Comparison of ENCODE assay signal across 12 cellular contexts in genomic region chrX:153925387-153925738, GRCh38. TPM values are rescaled to one million over a fixed set of nuclear protein-coding genes. Genes with fewer than 3 reads are reported as not detected.
A peak's percentile ranks its signal among the peaks of the same experiment; 100 is the strongest.
DNase-seq lines count a peak whose midpoint lies in the region; ATAC-seq, FAIRE-seq and TF ChIP-seq lines count a peak whose summit lies in the region.
"Had no signal": no experiment of that assay in that cellular context is flagged by ENCODE, and none has a peak within 500 bp of the region (broad histone marks: within the 10 kb centered on the region; RNA-seq: fewer than 3 reads in every experiment).

No MANE protein-coding gene starts in this region.

- H3K4me3 ChIP-seq in liver (ENCODE audit: low read depth in 1 of 3, low read length in 3 of 3) (peak overlapping the region in 1 of 3 donors; percentile 25), HepG2 (replicated peaks in 1 of 3; ENCODE audit: insufficient read depth in 1 of 3, low read depth in 2 of 3, low read length in 3 of 3) (no peak overlapping the region), lower lobe of right lung (peak overlapping the region; percentile 64)
- H3K4me3 ChIP-seq: cardiac muscle cell had no signal

- H3K4me3 Mint-ChIP-seq in activated CD4-positive, alpha-beta memory T cell treated with anti-CD3 and anti-CD28 coated beads for 36 hours: peak overlapping the region; percentile 94

- no peak overlapping the region for H2AFZ ChIP-seq in HepG2 (ENCODE audit: low read length)

- H3K9ac ChIP-seq in liver (ENCODE audit: low read depth in 1 of 2, low read length in 2 of 2) (no peak overlapping the region), HepG2 (ENCODE audit: insufficient read depth, low read depth, low read length) (no peak overlapping the region)

- H3K9me3 ChIP-seq in liver (ENCODE audit: control insufficient read depth in 4 of 4, low read length in 3 of 4) (no peaks in the 10 kb centered on the region), HepG2 (ENCODE audit: low read length) (no peaks in the 10 kb centered on the region), lower lobe of right lung (no peaks in the 10 kb centered on the region)

- peaks cover 30% of the 10 kb centered on the region for H3K4me1 Mint-ChIP-seq in activated CD4-positive, alpha-beta memory T cell treated with anti-CD3 and anti-CD28 coated beads for 36 hours (ENCODE audit: low read depth)

- no peaks in the 10 kb centered on the region for H4K20me1 ChIP-seq in HepG2 (ENCODE audit: insufficient read depth, low read length)

- no TSS peak for BruUV-seq in HepG2 (replicated peaks; lab: Mats Ljungman, UMichigan)

- CTCF ChIA-PET in HepG2 (lab: Yijun Ruan, JAX; ENCODE audit: low intra/inter-chr PET ratio, low total read pairs): interaction anchor here (4.4 kb wide), 1 partner anchor 22 kb away, joined by 29 read pairs; no protein-coding TSS in a partner anchor
- CTCF ChIA-PET in activated CD4-positive, alpha-beta memory T cell treated with anti-CD3 and anti-CD28 coated beads for 36 hours (lab: Charles Lee): interaction anchor here (1.0 to 13.4 kb wide), 9 partner anchors 9 to 161 kb away, joined by 3 to 93 read pairs (median 4); partner anchors contain the start of genes IDH3G, NAA10, PLXNB3 and RENBP

- TF ChIP-seq CTCF in liver (IDR thresholded peaks at IDR 0.05; ENCODE audit: low read depth, low read length, missing input control): no peak
- no peak for TF ChIP-seq CTCF in HepG2 (CRISPR knock-in tag; IDR thresholded peaks at IDR 0.05)
- TF ChIP-seq CTCF in lower lobe of right lung (IDR thresholded peaks at IDR 0.05): no peak

- no peaks in the 10 kb centered on the region for H3K27me3 Mint-ChIP-seq in activated CD4-positive, alpha-beta memory T cell treated with anti-CD3 and anti-CD28 coated beads for 36 hours

- FAIRE-seq in HepG2 (lab: Jason Lieb, UNC): no peak

- H3K9me3 Mint-ChIP-seq in activated CD4-positive, alpha-beta memory T cell treated with anti-CD3 and anti-CD28 coated beads for 36 hours: no peaks in the 10 kb centered on the region

- H3K36me3 ChIP-seq in liver (ENCODE audit: control insufficient read depth in 4 of 4, insufficient read depth in 3 of 4, low read depth in 1 of 4, low read length in 3 of 4): peaks cover 0 to 4% (median under 1%) of the 10 kb centered on the region in 4 donors
- H3K36me3 ChIP-seq in HepG2 (replicated peaks in 1 of 2; ENCODE audit: control insufficient read depth in 1 of 2, insufficient read depth in 2 of 2, low read length in 2 of 2): peaks cover 0 to 1% of the 10 kb centered on the region in 2 experiments; a peak in 1 of 5 replicates
- peaks cover 8% of the 10 kb centered on the region for H3K36me3 ChIP-seq in lower lobe of right lung
- H3K36me3 ChIP-seq: cardiac muscle cell had no signal

- ATAC-seq in HepG2 (no peak), lower lobe of right lung (no peak), GM18858 (IDR thresholded peaks at IDR 0.05; ENCODE audit: unreplicated experiment) (no peak)
- ATAC-seq: left lobe of liver had no signal

- H3K79me2 ChIP-seq in HepG2 (ENCODE audit: insufficient read depth, low read length): no peaks in the 10 kb centered on the region

- in situ Hi-C loops in HepG2 (cut with HindIII; ENCODE audit: extremely low pct_ligation_motif_present, low pct_unique_long_range_greater_than_20kb): no loop called here

- peak overlapping the region; percentile 42 to 55 for H3K27ac ChIP-seq in liver (ENCODE audit: low read depth in 1 of 2, low read length in 2 of 2)
- no peak overlapping the region for H3K27ac ChIP-seq in HepG2 (ENCODE audit: extremely low read length, insufficient read depth, low read length)
- H3K27ac ChIP-seq in lower lobe of right lung: peak overlapping the region; percentile 95
- H3K27ac ChIP-seq: cardiac muscle cell had no signal

- H3K27me3 ChIP-seq in liver (ENCODE audit: control insufficient read depth in 4 of 4, insufficient read depth in 4 of 4, low read length in 3 of 4): no peaks in the 10 kb centered on the region
- H3K27me3 ChIP-seq in HepG2 (ENCODE audit: control insufficient read depth in 1 of 2, insufficient read depth in 2 of 2, low read length in 2 of 2): no peaks in the 10 kb centered on the region; a peak in 1 of 5 replicates
- H3K27me3 ChIP-seq in lower lobe of right lung (ENCODE audit: low read depth): no peaks in the 10 kb centered on the region
- H3K27me3 ChIP-seq: cardiac muscle cell had no signal

- DNase-seq in HepG2 (ENCODE audit: low spot score): no peak
- DNase-seq in activated CD4-positive, alpha-beta memory T cell treated with anti-CD3 and anti-CD28 coated beads for 36 hours: peak; percentile 39
- DNase-seq in lower lobe of right lung: no peak
- no peak for DNase-seq in globus pallidus (ENCODE audit: low spot score)
- DNase-seq in cortex of kidney (lab: John Stamatoyannopoulos, UW): no peak
- no peak for DNase-seq in NCI-H1417 treated with DMSO at 0.1 percent for 48 hours (lab: John Stamatoyannopoulos, UW)
- DNase-seq: COR-L47 had no signal

- TF ChIP-seq RAD21 in liver (IDR thresholded peaks at IDR 0.05) (no peak), HepG2 (CRISPR knock-in tag; IDR thresholded peaks at IDR 0.05) (no peak)

- peaks cover 20% of the 10 kb centered on the region for H3K36me3 Mint-ChIP-seq in activated CD4-positive, alpha-beta memory T cell treated with anti-CD3 and anti-CD28 coated beads for 36 hours

- no peak for TF ChIP-seq POLR2A in HepG2 (IDR thresholded peaks at IDR 0.05; ENCODE audit: insufficient read depth in 1 of 2, low read depth in 2 of 2, low read length in 2 of 2)

- 76% methylated on average over 4 of the region's 4 CpGs for WGBS in liver
- WGBS in HepG2 (ENCODE audit: low lambda C conversion rate): 86% methylated on average over 1 of the region's 4 CpGs

- peak overlapping the region; percentile 98 for H3K27ac Mint-ChIP-seq in activated CD4-positive, alpha-beta memory T cell treated with anti-CD3 and anti-CD28 coated beads for 36 hours

- TF ChIP-seq EP300 in HepG2 (IDR thresholded peaks at IDR 0.05; ENCODE audit: low read depth in 2 of 2, low read length in 2 of 2): no peak
- TF ChIP-seq EP300 in HepG2 (CRISPR knock-in tag; IDR thresholded peaks at IDR 0.05; ENCODE audit: borderline replicate concordance): no peak

- H3K4me1 ChIP-seq in liver (ENCODE audit: control insufficient read depth in 4 of 4, insufficient read depth in 4 of 4, low read length in 3 of 4): peaks cover 9 to 37% (median 24%) of the 10 kb centered on the region in 4 donors
- H3K4me1 ChIP-seq in HepG2 (ENCODE audit: insufficient read depth, low read length): peaks cover 69% of the 10 kb centered on the region
- peaks cover 50% of the 10 kb centered on the region for H3K4me1 ChIP-seq in lower lobe of right lung

- POLR2A ChIA-PET in HepG2 (lab: Yijun Ruan, JAX): interaction anchor here (1.1 to 3.7 kb wide), 3 partner anchors 10 to 198 kb away, joined by 3 to 20 read pairs (median 4); partner anchors contain the start of gene NAA10
- POLR2A ChIA-PET in activated CD4-positive, alpha-beta memory T cell treated with anti-CD3 and anti-CD28 coated beads for 36 hours (lab: Charles Lee): interaction anchor here (1.0 to 6.2 kb wide), 9 partner anchors 9 to 131 kb away, joined by 3 to 68 read pairs (median 8); partner anchors contain the start of genes HCFC1, IDH3G, IRAK1 and NAA10

- intact Hi-C loops in HepG2 (cut with micrococcal nuclease; ENCODE audit: unreplicated experiment) (loop anchor here (2.0 kb wide), 1 partner anchor 21 kb away; no protein-coding TSS in a partner anchor), lower lobe of right lung (cut with DNase I) (no loop called here)
- intact Hi-C loops in activated CD4-positive, alpha-beta memory T cell treated with anti-CD3 and anti-CD28 coated beads for 36 hours (cut with micrococcal nuclease): loop anchor here (2.0 to 5.0 kb wide), 4 partner anchors 21 to 472 kb away; partner anchors contain the start of genes ABCD1, BCAP31, MECP2 and RPL10

- H3K4me2 ChIP-seq in HepG2 (ENCODE audit: low read depth, low read length): no peak overlapping the region

RNA-seq across cellular contexts. Expression of gene ARHGAP4, which starts 0.7 kb away (rescaled TPM):
- total RNA-seq in liver: 10 to 100 TPM; 12.5 to 28.1 TPM
- polyA plus RNA-seq in liver: 1 to 10 TPM; 3.3 to 8.0 TPM
- total RNA-seq in HepG2 (2016; rRNA removed; fragmentation: Illumina TruSeq; extraction: Trizol): 0.64 TPM in 1 of 2 replicates, not detected in the other
- not detected in 2 replicates for total RNA-seq in HepG2 (2016; cell fraction: cytosol; rRNA removed; fragmentation: Illumina TruSeq; extraction: Trizol; ENCODE audit: low read depth)
- total RNA-seq in HepG2 (2016; cell fraction: insoluble cytoplasmic fraction; rRNA removed; fragmentation: Illumina TruSeq; extraction: Trizol): 0.22 TPM in 1 of 2 replicates, not detected in the other
- 0.28 TPM in 1 of 2 replicates, not detected in the other for total RNA-seq in HepG2 (2016; cell fraction: membrane; rRNA removed; fragmentation: Illumina TruSeq; extraction: Trizol)
- 0.41 TPM in 1 of 2 replicates, not detected in the other for total RNA-seq in HepG2 (2016; cell fraction: nucleus; rRNA removed; fragmentation: Illumina TruSeq; extraction: Trizol)
- polyA plus RNA-seq in HepG2 (2011; rRNA removed): 0.57 and 1.1 TPM in 2 replicates
- polyA plus RNA-seq in HepG2 (2011; cell fraction: cytosol; rRNA removed): 0.10 and 0.19 TPM in 2 replicates
- 7.0 and 9.1 TPM in 2 replicates for polyA plus RNA-seq in HepG2 (2011; cell fraction: nucleus; rRNA removed)
- 0.35 and 0.59 TPM in 2 replicates for polyA plus RNA-seq in HepG2 (2012)
- polyA plus RNA-seq in HepG2 (2016; cell fraction: cytosol; fragmentation: Illumina TruSeq; extraction: Trizol; ENCODE audit: low read depth): not detected in 2 replicates
- not detected in 2 replicates for polyA plus RNA-seq in HepG2 (2016; cell fraction: insoluble cytoplasmic fraction; fragmentation: Illumina TruSeq; extraction: Trizol; ENCODE audit: low read depth)
- not detected in 2 replicates for polyA plus RNA-seq in HepG2 (2016; cell fraction: membrane; fragmentation: Illumina TruSeq; extraction: Trizol; ENCODE audit: low read depth)
- 0.64 and 1.9 TPM in 2 replicates for polyA plus RNA-seq in HepG2 (2016; cell fraction: nucleus; fragmentation: Illumina TruSeq; extraction: Trizol; ENCODE audit: insufficient read depth, low read depth)
- 1.6 and 1.8 TPM in 2 replicates for polyA minus RNA-seq in HepG2 (2011; rRNA and poly(A)+ RNA removed; ENCODE audit: low replicate concordance)
- polyA minus RNA-seq in HepG2 (2011; cell fraction: cytosol; rRNA and poly(A)+ RNA removed): 1.1 TPM in 1 of 2 replicates, not detected in the other
- 1.2 and 2.8 TPM in 2 replicates for polyA minus RNA-seq in HepG2 (2011; cell fraction: nucleus; rRNA and poly(A)+ RNA removed)
- 100 to 1,000 TPM; 151 to 160 TPM for total RNA-seq in activated CD4-positive, alpha-beta memory T cell treated with anti-CD3 and anti-CD28 coated beads for 36 hours
- total RNA-seq in lower lobe of right lung: 70.7 TPM

RNA-seq across cellular contexts. Expression of gene NAA10, which starts 9.5 kb away (rescaled TPM):
- total RNA-seq in liver: 10 to 100 TPM; 20.5 to 30.6 TPM
- polyA plus RNA-seq in liver: 10 to 100 TPM; 58.2 to 58.8 TPM
- total RNA-seq in HepG2 (2016; rRNA removed; fragmentation: Illumina TruSeq; extraction: Trizol): 51.1 and 51.7 TPM in 2 replicates
- total RNA-seq in HepG2 (2016; cell fraction: cytosol; rRNA removed; fragmentation: Illumina TruSeq; extraction: Trizol; ENCODE audit: low read depth): 55.8 and 62.5 TPM in 2 replicates
- total RNA-seq in HepG2 (2016; cell fraction: insoluble cytoplasmic fraction; rRNA removed; fragmentation: Illumina TruSeq; extraction: Trizol): 47.6 and 50.9 TPM in 2 replicates
- 52.1 and 59.2 TPM in 2 replicates for total RNA-seq in HepG2 (2016; cell fraction: membrane; rRNA removed; fragmentation: Illumina TruSeq; extraction: Trizol)
- total RNA-seq in HepG2 (2016; cell fraction: nucleus; rRNA removed; fragmentation: Illumina TruSeq; extraction: Trizol): 27.3 and 30.2 TPM in 2 replicates
- 49.1 and 49.2 TPM in 2 replicates for polyA plus RNA-seq in HepG2 (2011; rRNA removed)
- polyA plus RNA-seq in HepG2 (2011; cell fraction: cytosol; rRNA removed): 61.9 and 80.7 TPM in 2 replicates
- 84.9 and 98.2 TPM in 2 replicates for polyA plus RNA-seq in HepG2 (2011; cell fraction: nucleus; rRNA removed)
- polyA plus RNA-seq in HepG2 (2012): 45.4 and 52.3 TPM in 2 replicates
- polyA plus RNA-seq in HepG2 (2016; cell fraction: cytosol; fragmentation: Illumina TruSeq; extraction: Trizol; ENCODE audit: low read depth): 168 and 195 TPM in 2 replicates
- polyA plus RNA-seq in HepG2 (2016; cell fraction: insoluble cytoplasmic fraction; fragmentation: Illumina TruSeq; extraction: Trizol; ENCODE audit: low read depth): 99.2 and 109 TPM in 2 replicates
- 92.8 and 108 TPM in 2 replicates for polyA plus RNA-seq in HepG2 (2016; cell fraction: membrane; fragmentation: Illumina TruSeq; extraction: Trizol; ENCODE audit: low read depth)
- polyA plus RNA-seq in HepG2 (2016; cell fraction: nucleus; fragmentation: Illumina TruSeq; extraction: Trizol; ENCODE audit: insufficient read depth, low read depth): 92.2 and 97.8 TPM in 2 replicates
- 30.3 and 98.8 TPM in 2 replicates for polyA minus RNA-seq in HepG2 (2011; rRNA and poly(A)+ RNA removed; ENCODE audit: low replicate concordance)
- 14.6 and 17.3 TPM in 2 replicates for polyA minus RNA-seq in HepG2 (2011; cell fraction: cytosol; rRNA and poly(A)+ RNA removed)
- polyA minus RNA-seq in HepG2 (2011; cell fraction: nucleus; rRNA and poly(A)+ RNA removed): 23.7 and 25.0 TPM in 2 replicates
- total RNA-seq in activated CD4-positive, alpha-beta memory T cell treated with anti-CD3 and anti-CD28 coated beads for 36 hours: 100 to 1,000 TPM; 106 to 115 TPM
- total RNA-seq in lower lobe of right lung: 69.2 TPM

RNA-seq across cellular contexts. Expression of gene RENBP, which starts 19.1 kb away (rescaled TPM):
- 1 to 10 TPM; 7.5 to 7.9 TPM for total RNA-seq in liver
- polyA plus RNA-seq in liver: 1 to 10 TPM; 1.0 to 6.4 TPM
- 0.77 and 1.4 TPM in 2 replicates for total RNA-seq in HepG2 (2016; rRNA removed; fragmentation: Illumina TruSeq; extraction: Trizol)
- total RNA-seq in HepG2 (2016; cell fraction: cytosol; rRNA removed; fragmentation: Illumina TruSeq; extraction: Trizol; ENCODE audit: low read depth): not detected in 2 replicates
- 0.48 and 1.3 TPM in 2 replicates for total RNA-seq in HepG2 (2016; cell fraction: insoluble cytoplasmic fraction; rRNA removed; fragmentation: Illumina TruSeq; extraction: Trizol)
- total RNA-seq in HepG2 (2016; cell fraction: membrane; rRNA removed; fragmentation: Illumina TruSeq; extraction: Trizol): 0.31 and 0.34 TPM in 2 replicates
- total RNA-seq in HepG2 (2016; cell fraction: nucleus; rRNA removed; fragmentation: Illumina TruSeq; extraction: Trizol): 0.78 and 1.4 TPM in 2 replicates
- polyA plus RNA-seq in HepG2 (2011; rRNA removed): 2.0 and 2.6 TPM in 2 replicates
- 2.7 and 3.2 TPM in 2 replicates for polyA plus RNA-seq in HepG2 (2011; cell fraction: cytosol; rRNA removed)
- 7.0 and 9.2 TPM in 2 replicates for polyA plus RNA-seq in HepG2 (2011; cell fraction: nucleus; rRNA removed)
- 1.5 and 2.1 TPM in 2 replicates for polyA plus RNA-seq in HepG2 (2012)
- 0.29 and 0.48 TPM in 2 replicates for polyA plus RNA-seq in HepG2 (2016; cell fraction: cytosol; fragmentation: Illumina TruSeq; extraction: Trizol; ENCODE audit: low read depth)
- polyA plus RNA-seq in HepG2 (2016; cell fraction: insoluble cytoplasmic fraction; fragmentation: Illumina TruSeq; extraction: Trizol; ENCODE audit: low read depth): 0.72 and 1.8 TPM in 2 replicates
- 0.16 and 0.45 TPM in 2 replicates for polyA plus RNA-seq in HepG2 (2016; cell fraction: membrane; fragmentation: Illumina TruSeq; extraction: Trizol; ENCODE audit: low read depth)
- 0.89 and 1.6 TPM in 2 replicates for polyA plus RNA-seq in HepG2 (2016; cell fraction: nucleus; fragmentation: Illumina TruSeq; extraction: Trizol; ENCODE audit: insufficient read depth, low read depth)
- polyA minus RNA-seq in HepG2 (2011; rRNA and poly(A)+ RNA removed; ENCODE audit: low replicate concordance): 3.3 TPM in 1 of 2 replicates, not detected in the other
- 0.53 and 1.5 TPM in 2 replicates for polyA minus RNA-seq in HepG2 (2011; cell fraction: cytosol; rRNA and poly(A)+ RNA removed)
- polyA minus RNA-seq in HepG2 (2011; cell fraction: nucleus; rRNA and poly(A)+ RNA removed): 1.6 and 1.7 TPM in 2 replicates
- 1 to 10 TPM; 8.2 to 8.4 TPM for total RNA-seq in activated CD4-positive, alpha-beta memory T cell treated with anti-CD3 and anti-CD28 coated beads for 36 hours
- 57.0 TPM for total RNA-seq in lower lobe of right lung

RNA-seq across cellular contexts. Expression of gene AVPR2, which starts 20.9 kb away (rescaled TPM):
- not detected for total RNA-seq in liver
- under 1 TPM in 1 of 2 donors, not detected in 1; 0.05 TPM for polyA plus RNA-seq in liver
- not detected in 2 replicates for total RNA-seq in HepG2 (2016; rRNA removed; fragmentation: Illumina TruSeq; extraction: Trizol)
- total RNA-seq in HepG2 (2016; cell fraction: cytosol; rRNA removed; fragmentation: Illumina TruSeq; extraction: Trizol; ENCODE audit: low read depth): not detected in 2 replicates
- total RNA-seq in HepG2 (2016; cell fraction: insoluble cytoplasmic fraction; rRNA removed; fragmentation: Illumina TruSeq; extraction: Trizol): not detected in 2 replicates
- not detected in 2 replicates for total RNA-seq in HepG2 (2016; cell fraction: membrane; rRNA removed; fragmentation: Illumina TruSeq; extraction: Trizol)
- total RNA-seq in HepG2 (2016; cell fraction: nucleus; rRNA removed; fragmentation: Illumina TruSeq; extraction: Trizol): not detected in 2 replicates
- polyA plus RNA-seq in HepG2 (2011; rRNA removed): not detected in 2 replicates
- polyA plus RNA-seq in HepG2 (2011; cell fraction: cytosol; rRNA removed): not detected in 2 replicates
- polyA plus RNA-seq in HepG2 (2011; cell fraction: nucleus; rRNA removed): not detected in 2 replicates
- not detected in 2 replicates for polyA plus RNA-seq in HepG2 (2012)
- not detected in 2 replicates for polyA plus RNA-seq in HepG2 (2016; cell fraction: cytosol; fragmentation: Illumina TruSeq; extraction: Trizol; ENCODE audit: low read depth)
- not detected in 2 replicates for polyA plus RNA-seq in HepG2 (2016; cell fraction: insoluble cytoplasmic fraction; fragmentation: Illumina TruSeq; extraction: Trizol; ENCODE audit: low read depth)
- polyA plus RNA-seq in HepG2 (2016; cell fraction: membrane; fragmentation: Illumina TruSeq; extraction: Trizol; ENCODE audit: low read depth): not detected in 2 replicates
- not detected in 2 replicates for polyA plus RNA-seq in HepG2 (2016; cell fraction: nucleus; fragmentation: Illumina TruSeq; extraction: Trizol; ENCODE audit: insufficient read depth, low read depth)
- polyA minus RNA-seq in HepG2 (2011; rRNA and poly(A)+ RNA removed; ENCODE audit: low replicate concordance): 0.18 and 0.87 TPM in 2 replicates
- not detected in 2 replicates for polyA minus RNA-seq in HepG2 (2011; cell fraction: cytosol; rRNA and poly(A)+ RNA removed)
- polyA minus RNA-seq in HepG2 (2011; cell fraction: nucleus; rRNA and poly(A)+ RNA removed): not detected in 2 replicates
- not detected for total RNA-seq in activated CD4-positive, alpha-beta memory T cell treated with anti-CD3 and anti-CD28 coated beads for 36 hours
- total RNA-seq in lower lobe of right lung: 1.9 TPM
- total RNA-seq: cardiac muscle cell; left lobe of liver; T-helper 1 cell treated with Interleukin-12 subunit alpha and Interleukin-12 subunit beta and Interleukin-4 antibody, amounts not matched to agents 30 ng/mL and 1 ng/mL, for 36 hours had no signal

RNA-seq across cellular contexts. Expression of gene L1CAM, which starts 39.4 kb away (rescaled TPM):
- total RNA-seq in liver: under 1 TPM in 1 of 2 donors, not detected in 1; 0.59 TPM
- polyA plus RNA-seq in liver: under 1 TPM; 0.28 to 0.39 TPM
- total RNA-seq in HepG2 (2016; rRNA removed; fragmentation: Illumina TruSeq; extraction: Trizol): 1.1 and 1.4 TPM in 2 replicates
- 0.18 and 0.30 TPM in 2 replicates for total RNA-seq in HepG2 (2016; cell fraction: cytosol; rRNA removed; fragmentation: Illumina TruSeq; extraction: Trizol; ENCODE audit: low read depth)
- total RNA-seq in HepG2 (2016; cell fraction: insoluble cytoplasmic fraction; rRNA removed; fragmentation: Illumina TruSeq; extraction: Trizol): 0.74 and 1.1 TPM in 2 replicates
- 0.59 and 0.74 TPM in 2 replicates for total RNA-seq in HepG2 (2016; cell fraction: membrane; rRNA removed; fragmentation: Illumina TruSeq; extraction: Trizol)
- 2.9 and 3.0 TPM in 2 replicates for total RNA-seq in HepG2 (2016; cell fraction: nucleus; rRNA removed; fragmentation: Illumina TruSeq; extraction: Trizol)
- 2.0 and 5.0 TPM in 2 replicates for polyA plus RNA-seq in HepG2 (2011; rRNA removed)
- polyA plus RNA-seq in HepG2 (2011; cell fraction: cytosol; rRNA removed): 2.5 TPM in 2 replicates
- 15.9 and 17.0 TPM in 2 replicates for polyA plus RNA-seq in HepG2 (2011; cell fraction: nucleus; rRNA removed)
- 1.8 and 5.5 TPM in 2 replicates for polyA plus RNA-seq in HepG2 (2012)
- 0.24 TPM in 2 replicates for polyA plus RNA-seq in HepG2 (2016; cell fraction: cytosol; fragmentation: Illumina TruSeq; extraction: Trizol; ENCODE audit: low read depth)
- 0.83 and 1.4 TPM in 2 replicates for polyA plus RNA-seq in HepG2 (2016; cell fraction: insoluble cytoplasmic fraction; fragmentation: Illumina TruSeq; extraction: Trizol; ENCODE audit: low read depth)
- 0.46 and 0.98 TPM in 2 replicates for polyA plus RNA-seq in HepG2 (2016; cell fraction: membrane; fragmentation: Illumina TruSeq; extraction: Trizol; ENCODE audit: low read depth)
- polyA plus RNA-seq in HepG2 (2016; cell fraction: nucleus; fragmentation: Illumina TruSeq; extraction: Trizol; ENCODE audit: insufficient read depth, low read depth): 6.9 and 8.1 TPM in 2 replicates
- 14.7 and 119 TPM in 2 replicates for polyA minus RNA-seq in HepG2 (2011; rRNA and poly(A)+ RNA removed; ENCODE audit: low replicate concordance)
- polyA minus RNA-seq in HepG2 (2011; cell fraction: cytosol; rRNA and poly(A)+ RNA removed): 4.0 and 7.3 TPM in 2 replicates
- polyA minus RNA-seq in HepG2 (2011; cell fraction: nucleus; rRNA and poly(A)+ RNA removed): 4.6 and 6.8 TPM in 2 replicates
- total RNA-seq in activated CD4-positive, alpha-beta memory T cell treated with anti-CD3 and anti-CD28 coated beads for 36 hours: 1 to 10 TPM in 1 of 2 experiments, under 1 TPM in 1; 0.45 to 1.3 TPM
- 1.6 TPM for total RNA-seq in lower lobe of right lung

Comparison
In these comparisons a context has a peak if more than half of its experiments do, and no peak if none do; other contexts are left out.
1. RNA of gene ARHGAP4, which starts 0.7 kb away (total RNA-seq): 151 to 160 TPM in activated CD4-positive, alpha-beta memory T cell treated with anti-CD3 and anti-CD28 coated beads for 36 hours, 70.7 TPM in lower lobe of right lung (single experiment) and 12.5 to 28.1 TPM in liver; 0.22 to 0.64 TPM in HepG2; every median in the first group is over 4 times any median in the second.